9 cellular contexts compared by ENCODE assay signal in the genomic region with DNA sequence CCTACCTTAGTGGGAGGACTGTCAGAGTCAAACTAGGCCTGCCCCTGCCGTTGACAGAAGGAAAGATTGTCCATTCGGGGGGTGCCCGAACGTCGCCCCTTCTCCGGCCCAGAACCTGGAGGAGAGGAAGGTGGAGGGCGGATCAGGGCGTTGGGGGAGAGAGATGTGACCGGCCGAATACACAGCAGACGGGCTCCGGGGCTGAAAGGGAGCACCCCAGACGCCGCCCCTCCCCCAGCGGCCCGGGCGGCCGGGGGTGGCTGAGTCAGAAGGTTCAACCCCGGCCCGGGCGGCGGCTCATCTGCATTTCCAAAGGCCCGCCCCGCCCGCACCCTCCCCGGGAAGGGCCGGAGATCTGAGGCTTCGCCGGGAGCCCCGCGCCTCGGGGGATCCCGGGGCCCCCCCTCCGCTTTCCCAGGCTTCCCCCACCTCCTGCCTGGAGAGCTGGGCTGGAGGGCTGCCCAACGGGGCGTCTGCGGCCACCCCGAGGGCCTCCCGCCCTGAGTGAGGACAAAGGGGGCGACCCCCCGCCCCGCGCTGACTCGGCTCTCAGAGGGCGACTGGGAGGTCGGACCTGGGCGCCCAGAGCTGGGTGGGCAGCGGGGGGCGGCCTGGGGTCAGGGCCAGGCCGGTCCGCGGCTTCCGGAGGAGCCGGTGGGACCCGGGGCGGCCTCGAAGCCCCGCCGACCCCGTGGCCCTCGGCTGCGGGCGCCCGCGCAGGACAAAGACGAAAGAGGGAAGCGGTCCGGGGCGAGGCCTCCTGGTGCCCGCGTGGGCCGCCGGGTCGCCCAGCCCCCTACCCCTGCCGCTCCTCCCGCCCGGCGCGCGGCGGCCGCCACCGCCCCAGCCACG. TPM values are rescaled to one million over a fixed set of nuclear protein-coding genes. Genes with fewer than 3 reads are reported as not detected.
DNase-seq lines count a peak whose midpoint lies in the region; ATAC-seq, FAIRE-seq and TF ChIP-seq lines count a peak whose summit lies in the region.
"Had no signal": no experiment of that assay in that cellular context is flagged by ENCODE, and none has a peak within 500 bp of the region (broad histone marks: within the 10 kb centered on the region; RNA-seq: fewer than 3 reads in every experiment).

No MANE protein-coding gene starts in this region.

- no peaks in the 10 kb centered on the region for H3K9me3 ChIP-seq in CD4-positive, CD25-positive, alpha-beta regulatory T cell (ENCODE audit: control insufficient read depth in 2 of 2, low read length in 2 of 2)

- FAIRE-seq in D721Med (lab: Jason Lieb, UNC), result no peak

- peak overlapping the region; percentile 55 for H3K4me3 ChIP-seq in CD4-positive, CD25-positive, alpha-beta regulatory T cell (ENCODE audit: low read depth, low read length)
- peak overlapping the region; percentile 55 for H3K4me3 ChIP-seq in kidney epithelial cell (ENCODE audit: low read depth, low read length)

- peak in 1 of 2 donors; percentile 3 for ATAC-seq in CD4-positive, CD25-positive, alpha-beta regulatory T cell (ENCODE audit: low read depth in 2 of 2)
- ATAC-seq in GM21723 (IDR thresholded peaks at IDR 0.05; ENCODE audit: unreplicated experiment), result peak; percentile 36

- no peaks in the 10 kb centered on the region for H3K9me3 Mint-ChIP-seq in CD4-positive, CD25-positive, alpha-beta regulatory T cell
- no peaks in the 10 kb centered on the region for H3K9me3 Mint-ChIP-seq in chondrocyte (ENCODE audit: low read depth)

- H3K27ac ChIP-seq in CD4-positive, CD25-positive, alpha-beta regulatory T cell (ENCODE audit: insufficient read depth, low read length, poor library complexity, severe bottlenecking), result peak overlapping the region; percentile 94

- H3K4me3 Mint-ChIP-seq in CD4-positive, CD25-positive, alpha-beta regulatory T cell, result peak overlapping the region; percentile 74 to 93 (median 92)
- H3K4me3 Mint-ChIP-seq in chondrocyte (ENCODE audit: unreplicated experiment), result peak overlapping the region; percentile 79

- TF ChIP-seq CTCF in chondrocyte (IDR thresholded peaks at IDR 0.05), result peak; percentile 10
- no peak for TF ChIP-seq CTCF in kidney epithelial cell (IDR thresholded peaks at IDR 0.05; ENCODE audit: insufficient read depth, low read length, poor library complexity, severe bottlenecking)
- TF ChIP-seq CTCF in D721Med (IDR thresholded peaks at IDR 0.05; ENCODE audit: insufficient read depth, missing control alignments), result no peak

- H3K36me3 Mint-ChIP-seq in CD4-positive, CD25-positive, alpha-beta regulatory T cell, result peaks cover 21% of the 10 kb centered on the region
- H3K36me3 Mint-ChIP-seq in chondrocyte (ENCODE audit: low read depth), result peaks cover 4% of the 10 kb centered on the region

- H3K27me3 ChIP-seq in CD4-positive, CD25-positive, alpha-beta regulatory T cell (ENCODE audit: control insufficient read depth, insufficient read depth, low read length), result no peaks in the 10 kb centered on the region
- H3K27me3 ChIP-seq in kidney epithelial cell (ENCODE audit: control insufficient read depth, insufficient read depth, low read length), result no peaks in the 10 kb centered on the region

- peak overlapping the region; percentile 91 to 99 (median 93) for H3K27ac Mint-ChIP-seq in CD4-positive, CD25-positive, alpha-beta regulatory T cell
- peak overlapping the region; percentile 97 for H3K27ac Mint-ChIP-seq in chondrocyte (ENCODE audit: unreplicated experiment)

- peaks cover 25% of the 10 kb centered on the region for H3K36me3 ChIP-seq in CD4-positive, CD25-positive, alpha-beta regulatory T cell (ENCODE audit: control insufficient read depth, insufficient read depth, low read length)
- H3K36me3 ChIP-seq in kidney epithelial cell (ENCODE audit: control insufficient read depth, insufficient read depth, low read length), result peaks cover 1% of the 10 kb centered on the region

- peaks cover 0 to 50% (median 32%) of the 10 kb centered on the region in 4 donors for H3K4me1 Mint-ChIP-seq in CD4-positive, CD25-positive, alpha-beta regulatory T cell
- peaks cover 48% of the 10 kb centered on the region for H3K4me1 Mint-ChIP-seq in chondrocyte (ENCODE audit: low read depth)

- H3K4me1 ChIP-seq in CD4-positive, CD25-positive, alpha-beta regulatory T cell (ENCODE audit: control insufficient read depth, insufficient read depth, low read length, poor library complexity, severe bottlenecking), result peaks cover 52% of the 10 kb centered on the region

- DNase-seq in CD4-positive, CD25-positive, alpha-beta regulatory T cell, result peak; percentile 67 to 85 (median 68)
- DNase-seq in NCI-H2171 (lab: John Stamatoyannopoulos, UW), result peak; percentile 53
- peak; percentile 86 for DNase-seq in activated CD4-positive, CD25-positive, alpha-beta regulatory T cell treated with anti-CD3 and anti-CD28 coated beads, Interleukin-2, amount 50 U/mL, for 72 hours
- DNase-seq in chondrocyte (ENCODE audit: low spot score), result no peak
- no peak for DNase-seq in kidney epithelial cell (ENCODE audit: low read depth)
- DNase-seq in stimulated activated CD4-positive, alpha-beta T cell treated with anti-CD3 and anti-CD28 coated beads, Interleukin-12 subunit alpha, Interleukin-12 subunit beta, amount 100 ng/mL, for 4 hours, result peak; percentile 87
- no peak for DNase-seq in D721Med (ENCODE audit: insufficient read length, low spot score)

- H3K27me3 Mint-ChIP-seq in CD4-positive, CD25-positive, alpha-beta regulatory T cell, result peaks cover 23% of the 10 kb centered on the region
- no peaks in the 10 kb centered on the region for H3K27me3 Mint-ChIP-seq in chondrocyte (ENCODE audit: low read depth)

RNA-seq across cellular contexts. Expression of a gene that starts 3.7 kb away (rescaled TPM):
- total RNA-seq in CD4-positive, CD25-positive, alpha-beta regulatory T cell, result 118 TPM
- polyA plus RNA-seq in CD4-positive, CD25-positive, alpha-beta regulatory T cell, result 1 to 10 TPM; 1.2 to 2.0 (median 1.5) TPM
- total RNA-seq in chondrocyte, result 18.8 to 19.7 TPM (median 19.4 TPM) in 3 replicates
- 8.1 and 9.6 TPM in 2 replicates for total RNA-seq in kidney epithelial cell

RNA-seq across cellular contexts. Expression of a gene that starts 6.6 kb away (rescaled TPM):
- 149 TPM for total RNA-seq in CD4-positive, CD25-positive, alpha-beta regulatory T cell
- 100 to 1,000 TPM in 1 of 4 donors, 10 to 100 TPM in 3; 80.4 to 100 (median 92.0) TPM for polyA plus RNA-seq in CD4-positive, CD25-positive, alpha-beta regulatory T cell
- total RNA-seq in chondrocyte (9.6 to 14.1 TPM (median 10.8 TPM) in 3 replicates), kidney epithelial cell (194 and 311 TPM in 2 replicates)

RNA-seq across cellular contexts. Expression of a gene that starts 58.6 kb away (rescaled TPM):
- total RNA-seq in CD4-positive, CD25-positive, alpha-beta regulatory T cell, result not detected
- polyA plus RNA-seq in CD4-positive, CD25-positive, alpha-beta regulatory T cell, result not detected
- not detected in 3 replicates for total RNA-seq in chondrocyte
- 0.33 TPM in 1 of 2 replicates, not detected in the other for total RNA-seq in kidney epithelial cell
- total RNA-seq: activated CD8-positive, alpha-beta memory T cell treated with anti-CD3 and anti-CD28 coated beads for 36 hours had no signal

Comparison
In these comparisons a context has a peak if more than half of its experiments do, and no peak if none do; other contexts are left out.
1. DNase-seq: peak in CD4-positive, CD25-positive, alpha-beta regulatory T cell (3 of 3), NCI-H2171 (single experiment), activated CD4-positive, CD25-positive, alpha-beta regulatory T cell treated with anti-CD3 and anti-CD28 coated beads, Interleukin-2, amount 50 U/mL, for 72 hours (single experiment) and stimulated activated CD4-positive, alpha-beta T cell treated with anti-CD3 and anti-CD28 coated beads, Interleukin-12 subunit alpha, Interleukin-12 subunit beta, amount 100 ng/mL, for 4 hours (single experiment); none in chondrocyte (single experiment), kidney epithelial cell (single experiment) and D721Med (single experiment).